Comparison of ENCODE assay signal across 8 cellular contexts in genomic region chr9:91197232-91198181, GRCh38.
DNase-seq lines count a peak whose midpoint lies in the region.

No MANE protein-coding gene starts in this region.

- H3K36me3 ChIP-seq in duodenal mucosa (ENCODE audit: control insufficient read depth in 1 of 2, insufficient read depth in 2 of 2, low read length in 2 of 2) = no peaks in the 10 kb centered on the region
- H3K36me3 ChIP-seq in mesodermal cell (ENCODE audit: control insufficient read depth, insufficient read depth, low read length) = no peaks in the 10 kb centered on the region

- H3K27ac ChIP-seq in duodenal mucosa (ENCODE audit: low read depth, low read length) = peak overlapping the region; percentile 77
- H3K27ac ChIP-seq in mesodermal cell (ENCODE audit: low read depth, low read length, severe bottlenecking) = peak overlapping the region; percentile 69

- no peak overlapping the region for H3K4me3 ChIP-seq in duodenal mucosa (ENCODE audit: low read depth in 1 of 2, low read length in 2 of 2)
- no peak overlapping the region for H3K4me3 ChIP-seq in mesodermal cell (ENCODE audit: extremely low read depth, insufficient read depth, low read length, poor library complexity, severe bottlenecking)

- H3K9ac ChIP-seq in duodenal mucosa (ENCODE audit: low read depth in 1 of 2, low read length in 2 of 2) = peak overlapping the region in 1 of 2 donors; percentile 39

- H3K27me3 ChIP-seq in duodenal mucosa (ENCODE audit: control insufficient read depth in 1 of 2, insufficient read depth in 2 of 2, low read length in 2 of 2) = no peaks in the 10 kb centered on the region

- WGBS in mesodermal cell (ENCODE audit: insufficient coverage in 2 of 2), 2 experiments = 60 to 77% methylated on average over 4 to 5 of the region's 13 CpGs

- DNase-seq in CD1c-positive myeloid dendritic cell (ENCODE audit: extremely low spot score) (peak; percentile 95), NCI-H146 treated with DMSO at 0.1 percent for 48 hours (lab: John Stamatoyannopoulos, UW; ENCODE audit: unreplicated experiment) (peak; percentile 42), dermis blood vessel endothelial cell (no peak), NCI-H187 (lab: John Stamatoyannopoulos, UW) (no peak), SW 1271 (lab: John Stamatoyannopoulos, UW) (no peak)
- DNase-seq in effector CD4-positive, alpha-beta T cell = no peak

- peaks cover 0 to 4% of the 10 kb centered on the region in 2 donors for H3K9me3 ChIP-seq in duodenal mucosa (ENCODE audit: control insufficient read depth in 1 of 2, low read length in 2 of 2)
- peaks cover 6% of the 10 kb centered on the region for H3K9me3 ChIP-seq in mesodermal cell (ENCODE audit: control insufficient read depth, low read length)

- peaks cover 45 to 58% of the 10 kb centered on the region in 2 donors for H3K4me1 ChIP-seq in duodenal mucosa (ENCODE audit: control insufficient read depth in 1 of 2, insufficient read depth in 2 of 2, low read length in 2 of 2)
- peaks cover 39% of the 10 kb centered on the region for H3K4me1 ChIP-seq in mesodermal cell (ENCODE audit: control insufficient read depth, insufficient read depth, low read length, poor library complexity, severe bottlenecking)

Comparison
In these comparisons a context has a peak if more than half of its experiments do, and no peak if none do; other contexts are left out.
1. DNase-seq: peak in CD1c-positive myeloid dendritic cell (single experiment) and NCI-H146 treated with DMSO at 0.1 percent for 48 hours (single experiment); none in dermis blood vessel endothelial cell (single experiment), NCI-H187 (0 of 2), SW 1271 (0 of 2) and effector CD4-positive, alpha-beta T cell (single experiment).